Comparison of ENCODE assay signal across 8 cellular contexts in genomic region chr11:124763156-124763947, GRCh38. TPM values are rescaled to one million over a fixed set of nuclear protein-coding genes. Genes with fewer than 3 reads are reported as not detected.
DNase-seq lines count a peak whose midpoint lies in the region; ATAC-seq and TF ChIP-seq lines count a peak whose summit lies in the region.

No MANE protein-coding gene starts in this region.

- ATAC-seq in activated T-cell treated with anti-CD3 and anti-CD28 coated beads, Interleukin-2, amount 50 U/mL, for 4 hours, result peak; percentile 42 to 49
- peak; percentile 71 for ATAC-seq in naive thymus-derived CD4-positive, alpha-beta T cell
- ATAC-seq in GM18498 (IDR thresholded peaks at IDR 0.05; ENCODE audit: unreplicated experiment), result no peak

- peaks cover 7% of the 10 kb centered on the region for H3K36me3 Mint-ChIP-seq in activated T-cell treated with anti-CD3 and anti-CD28 coated beads, Interleukin-2, amount 50 U/mL, for 4 hours (ENCODE audit: insufficient read depth)
- H3K36me3 Mint-ChIP-seq in naive thymus-derived CD4-positive, alpha-beta T cell, result peaks cover 0 to 4% (median 3%) of the 10 kb centered on the region in 5 donors

- H3F3A ChIP-seq in PC-9 (ENCODE audit: insufficient read depth, low read depth), result peaks cover 13% of the 10 kb centered on the region

- H3K36me3 ChIP-seq in PC-9 (ENCODE audit: low read depth), result peaks cover 13% of the 10 kb centered on the region; the same call in 1 of the 2 replicates
- H3K36me3 ChIP-seq in naive thymus-derived CD4-positive, alpha-beta T cell (ENCODE audit: control insufficient read depth in 2 of 3, insufficient read depth in 3 of 3, low read length in 3 of 3), result peaks cover 0 to 11% (median 0%) of the 10 kb centered on the region in 3 experiments

- peaks cover 32% of the 10 kb centered on the region; the same call in 1 of the 2 replicates for H3K79me2 ChIP-seq in PC-9 (ENCODE audit: low read depth)

- POLR2A ChIA-PET in PC-9 (lab: Charles Lee; ENCODE audit: unreplicated experiment), result interaction anchor here (0.5 to 1.3 kb wide), 4 partner anchors 15 to 829 kb away, joined by 4 to 16 read pairs (median 8); partner anchors contain the start of genes SPA17 and STT3A
- POLR2A ChIA-PET in naive thymus-derived CD4-positive, alpha-beta T cell (lab: Charles Lee), result interaction anchor here (0.6 to 5.1 kb wide), 12 partner anchors 10 to 191 kb away, joined by 3 to 54 read pairs (median 4); partner anchors contain the start of genes CCDC15, MSANTD2, SIAE and SPA17

- peaks cover 30% of the 10 kb centered on the region for H3K4me1 Mint-ChIP-seq in activated T-cell treated with anti-CD3 and anti-CD28 coated beads, Interleukin-2, amount 50 U/mL, for 4 hours (ENCODE audit: low read depth)
- H3K4me1 Mint-ChIP-seq in naive thymus-derived CD4-positive, alpha-beta T cell, result peaks cover 4 to 37% (median 20%) of the 10 kb centered on the region in 7 donors

- intact Hi-C loops in PC-9 (cut with micrococcal nuclease; ENCODE audit: unreplicated experiment), result loop anchor here (1.0 to 2.0 kb wide), 6 partner anchors 17 to 94 kb away; partner anchors contain the start of genes SIAE and SPA17
- intact Hi-C loops in naive thymus-derived CD4-positive, alpha-beta T cell (cut with micrococcal nuclease), result loop anchor here (1.0 to 5.0 kb wide), 14 partner anchors 17 to 379 kb away; partner anchors contain the start of genes CCDC15 (in 2 of the 2), MSANTD2 (in 1 of the 2), SIAE (in 1 of the 2) and SPA17 (in 1 of the 2)

- peak overlapping the region; percentile 91 for H3K4me2 ChIP-seq in PC-9

- CTCF ChIA-PET in PC-9 (lab: Charles Lee), result interaction anchor here (0.6 to 2.2 kb wide), 12 partner anchors 11 to 102 kb away, joined by 3 to 21 read pairs (median 11); partner anchors contain the start of genes SIAE and SPA17
- CTCF ChIA-PET in naive thymus-derived CD4-positive, alpha-beta T cell (lab: Charles Lee), result interaction anchor here (0.6 to 7.1 kb wide), 28 partner anchors 10 to 143 kb away, joined by 3 to 110 read pairs (median 5); partner anchors contain the start of genes MSANTD2, SIAE and SPA17

- H2AFZ ChIP-seq in PC-9, result peak overlapping the region; percentile 90

- peaks cover 31% of the 10 kb centered on the region for H3K27me3 Mint-ChIP-seq in activated T-cell treated with anti-CD3 and anti-CD28 coated beads, Interleukin-2, amount 50 U/mL, for 4 hours (ENCODE audit: low read depth)
- H3K27me3 Mint-ChIP-seq in naive thymus-derived CD4-positive, alpha-beta T cell, result peaks cover 12 to 35% (median 27%) of the 10 kb centered on the region in 5 donors

- no TSS peak for BruUV-seq in PC-9 (replicated peaks; lab: Mats Ljungman, UMichigan)

- TF ChIP-seq CTCF in GM12865 (IDR thresholded peaks at IDR 0.05; ENCODE audit: insufficient read depth, low read depth, low read length, missing control alignments) (peak; percentile 82), PC-9 (conservative IDR thresholded peaks at IDR 0.05) (peak; percentile 82)

- no peaks in the 10 kb centered on the region for H3K9me2 ChIP-seq in PC-9 (ENCODE audit: insufficient read depth)

- H3K4me1 ChIP-seq in PC-9 (replicated peaks; ENCODE audit: insufficient read depth), result peaks cover 29% of the 10 kb centered on the region
- H3K4me1 ChIP-seq in naive thymus-derived CD4-positive, alpha-beta T cell (ENCODE audit: control insufficient read depth in 2 of 2, insufficient read depth in 2 of 2, low read length in 2 of 2), result peaks cover 8 to 28% of the 10 kb centered on the region in 2 donors

- H3K4me3 ChIP-seq in GM12865 (ENCODE audit: low read depth, low read length), result peak overlapping the region; percentile 74
- H3K4me3 ChIP-seq in PC-9, result peak overlapping the region; percentile 98
- H3K4me3 ChIP-seq in naive thymus-derived CD4-positive, alpha-beta T cell (ENCODE audit: low read length), result peak overlapping the region; percentile 87

- no peaks in the 10 kb centered on the region for H3K9me3 ChIP-seq in PC-9 (ENCODE audit: insufficient read depth, low read depth)
- no peaks in the 10 kb centered on the region for H3K9me3 ChIP-seq in naive thymus-derived CD4-positive, alpha-beta T cell (ENCODE audit: control insufficient read depth in 2 of 3, low read length in 3 of 3)

- H3K27ac ChIP-seq in PC-9, result peak overlapping the region; percentile 56
- no peak overlapping the region for H3K27ac ChIP-seq in naive thymus-derived CD4-positive, alpha-beta T cell (ENCODE audit: low read depth, low read length)

- no peaks in the 10 kb centered on the region for H3K27me3 ChIP-seq in PC-9 (ENCODE audit: insufficient read depth, low read depth)
- peaks cover 7 to 16% of the 10 kb centered on the region in 2 donors for H3K27me3 ChIP-seq in naive thymus-derived CD4-positive, alpha-beta T cell (ENCODE audit: control insufficient read depth in 2 of 2, insufficient read depth in 2 of 2, low read length in 2 of 2)

- DNase-seq in GM12865 (ENCODE audit: low read depth), result peak; percentile 84
- DNase-seq in HuH-7.5 (ENCODE audit: low spot score), result peak; percentile 65
- peak; percentile 90 for DNase-seq in PC-9
- peak; percentile 86 for DNase-seq in activated T-cell treated with anti-CD3 and anti-CD28 coated beads, Interleukin-2, amount 50 U/mL, for 4 hours
- DNase-seq in fibroblast of gingiva (ENCODE audit: low read depth), result peak; percentile 44
- peak; percentile 73 to 87 (median 83) for DNase-seq in naive thymus-derived CD4-positive, alpha-beta T cell
- DNase-seq in stimulated activated naive CD4-positive, alpha-beta T cell treated with Interleukin-2 at 50 U/mL for 16 hours (lab: John Stamatoyannopoulos, UW), result peak; percentile 80

- peak overlapping the region; percentile 94 for H3K4me3 Mint-ChIP-seq in activated T-cell treated with anti-CD3 and anti-CD28 coated beads, Interleukin-2, amount 50 U/mL, for 4 hours
- peak overlapping the region; percentile 87 to 99 (median 94) for H3K4me3 Mint-ChIP-seq in naive thymus-derived CD4-positive, alpha-beta T cell

- peak overlapping the region; percentile 24 to 92 (median 72) for H3K27ac Mint-ChIP-seq in naive thymus-derived CD4-positive, alpha-beta T cell

- no peaks in the 10 kb centered on the region for H4K20me1 ChIP-seq in PC-9 (ENCODE audit: insufficient read depth)

- no peaks in the 10 kb centered on the region for H3K9me3 Mint-ChIP-seq in activated T-cell treated with anti-CD3 and anti-CD28 coated beads, Interleukin-2, amount 50 U/mL, for 4 hours
- H3K9me3 Mint-ChIP-seq in naive thymus-derived CD4-positive, alpha-beta T cell, result peaks cover 0 to 1% (median 0%) of the 10 kb centered on the region in 11 donors

RNA-seq across cellular contexts. Expression of gene ESAM, which starts 1.3 kb away (rescaled TPM):
- 13.5 and 15.3 TPM in 2 replicates for total RNA-seq in PC-9 (2021)
- total RNA-seq in activated T-cell treated with anti-CD3 and anti-CD28 coated beads, Interleukin-2, amount 50 U/mL, for 4 hours, result under 1 TPM; 0.40 to 0.66 (median 0.65) TPM
- total RNA-seq in naive thymus-derived CD4-positive, alpha-beta T cell, result 1 to 10 TPM in 4 of 5 experiments, under 1 TPM in 1; 0.39 to 3.4 (median 1.7) TPM
- 1 to 10 TPM; 1.9 to 4.1 TPM for polyA plus RNA-seq in naive thymus-derived CD4-positive, alpha-beta T cell

RNA-seq across cellular contexts. Expression of gene VSIG2, which starts 11.3 kb away (rescaled TPM):
- 12.4 and 13.6 TPM in 2 replicates for total RNA-seq in PC-9 (2021)
- total RNA-seq in activated T-cell treated with anti-CD3 and anti-CD28 coated beads, Interleukin-2, amount 50 U/mL, for 4 hours, result not detected
- total RNA-seq in naive thymus-derived CD4-positive, alpha-beta T cell, result 1 to 10 TPM in 2 of 5 experiments, under 1 TPM in 3; 0.19 to 1.7 (median 0.85) TPM
- under 1 TPM in 1 of 2 donors, not detected in 1; 0.32 TPM for polyA plus RNA-seq in naive thymus-derived CD4-positive, alpha-beta T cell

RNA-seq across cellular contexts. Expression of gene NRGN, which starts 23.6 kb away (rescaled TPM):
- total RNA-seq in PC-9 (2021), result 6.8 and 10.2 TPM in 2 replicates
- total RNA-seq in activated T-cell treated with anti-CD3 and anti-CD28 coated beads, Interleukin-2, amount 50 U/mL, for 4 hours, result 1 to 10 TPM; 1.2 to 2.4 (median 1.6) TPM
- 10 to 100 TPM in 1 of 5 experiments, 1 to 10 TPM in 4; 1.2 to 48.7 (median 4.9) TPM for total RNA-seq in naive thymus-derived CD4-positive, alpha-beta T cell
- polyA plus RNA-seq in naive thymus-derived CD4-positive, alpha-beta T cell, result not detected

RNA-seq across cellular contexts. Expression of gene MSANTD2, which starts 36.9 kb away (rescaled TPM):
- total RNA-seq in PC-9 (2021), result 16.9 and 18.1 TPM in 2 replicates
- total RNA-seq in activated T-cell treated with anti-CD3 and anti-CD28 coated beads, Interleukin-2, amount 50 U/mL, for 4 hours, result 10 to 100 TPM in 1 of 3 donors, 1 to 10 TPM in 2; 9.0 to 10.2 (median 9.2) TPM
- 10 to 100 TPM in 4 of 5 experiments, 1 to 10 TPM in 1; 9.1 to 29.5 (median 14.4) TPM for total RNA-seq in naive thymus-derived CD4-positive, alpha-beta T cell
- 1 to 10 TPM; 3.8 to 6.0 TPM for polyA plus RNA-seq in naive thymus-derived CD4-positive, alpha-beta T cell
